ENCODE assay signal across 35 cellular contexts in genomic region chr5:135295852-135296251, GRCh38.
"Had no signal": no experiment of that assay in that cellular context is flagged by ENCODE, and none has a peak within 500 bp of the region (broad histone marks: within the 10 kb centered on the region; RNA-seq: fewer than 3 reads in every experiment).

No MANE protein-coding gene starts in this region.

- H3K36me3 ChIP-seq: brain microvascular endothelial cell, esophagus squamous epithelium, gastroesophageal sphincter, heart right ventricle, WERI-Rb-1 had no signal

- DNase-seq: activated B cell treated with CpG ODN at 0.5 μM for 24 hours; activated CD4-positive, alpha-beta T cell treated with anti-CD3 and anti-CD28 coated beads for 48 hours; activated CD4-positive, alpha-beta T cell treated with anti-CD3 and anti-CD28 coated beads, Interleukin-2, amount 50 U/mL, for 1 hour; activated CD4-positive, alpha-beta T cell treated with anti-CD3 and anti-CD28 coated beads, Interleukin-2, amount 50 U/mL, for 48 hours; activated CD8-positive, alpha-beta memory T cell treated with anti-CD3 and anti-CD28 coated beads for 24 hours; activated CD8-positive, alpha-beta T cell treated with anti-CD3 and anti-CD28 coated beads for 36 hours; activated effector memory CD4-positive, alpha-beta T cell treated with anti-CD3 and anti-CD28 coated beads, Interleukin-2, amount 50 U/mL, for 16 hours; activated naive CD4-positive, alpha-beta T cell treated with anti-CD3 and anti-CD28 coated beads, Interleukin-2, amount 10 ng/mL, durations not matched to agents 7 days and 5 days; activated naive CD8-positive, alpha-beta T cell treated with anti-CD3 and anti-CD28 coated beads, Interleukin-2, amount 10 ng/mL, durations not matched to agents 7 days and 5 days; activated T-cell treated with anti-CD3 and anti-CD28 coated beads, Interleukin-2, amount 50 U/mL, for 4 hours; amniotic stem cell; anterior cingulate cortex; brain microvascular endothelial cell; cortex of kidney; dermis blood vessel endothelial cell; effector CD4-positive, alpha-beta T cell; effector memory CD8-positive, alpha-beta T cell; erythroblast; esophagus squamous epithelium; foreskin keratinocyte; heart right ventricle; T-helper 1 cell; T-helper 17 cell; T1000; WERI-Rb-1 had no signal

- H3K9me3 ChIP-seq: esophagus squamous epithelium, gastroesophageal sphincter, heart right ventricle had no signal

- H3K4me1 ChIP-seq: esophagus squamous epithelium, foreskin keratinocyte, gastroesophageal sphincter, heart right ventricle had no signal

- H3K36me3 Mint-ChIP-seq: activated naive CD4-positive, alpha-beta T cell treated with anti-CD3 and anti-CD28 coated beads, Interleukin-2, amount 10 ng/mL, durations not matched to agents 7 days and 5 days; activated naive CD4-positive, alpha-beta T cell treated with anti-CD3 and anti-CD28 coated beads, Interleukin-2, amount 50 U/mL, for 72 hours; activated naive CD8-positive, alpha-beta T cell treated with anti-CD3 and anti-CD28 coated beads, Interleukin-2, amount 10 ng/mL, durations not matched to agents 7 days and 5 days had no signal

- H3K4me1 Mint-ChIP-seq: activated B cell treated with CpG ODN at 0.5 μM for 24 hours; activated T-helper 17 cell treated with anti-CD3 and anti-CD28 coated beads, Interleukin-2, amount 50 U/mL, for 72 hours; central memory CD8-positive, alpha-beta T cell; T-helper 17 cell had no signal

- H3K27ac Mint-ChIP-seq: activated B cell treated with CpG ODN at 0.5 μM for 24 hours; activated CD8-positive, alpha-beta T cell treated with anti-CD3 and anti-CD28 coated beads for 36 hours; activated naive CD4-positive, alpha-beta T cell treated with anti-CD3 and anti-CD28 coated beads, Interleukin-2, amount 50 U/mL, for 72 hours; activated naive CD8-positive, alpha-beta T cell treated with anti-CD3 and anti-CD28 coated beads, Interleukin-2, amount 10 ng/mL, durations not matched to agents 7 days and 5 days; activated T-helper 17 cell treated with anti-CD3 and anti-CD28 coated beads, Interleukin-2, amount 50 U/mL, for 72 hours; effector memory CD8-positive, alpha-beta T cell; T-helper 17 cell; T-helper 2 cell treated with Interferon-gamma antibody and Interleukin-4, amounts not matched to agents 5 μg/mL and 100 μg/mL, for 36 hours had no signal

- H3K4me3 ChIP-seq: esophagus squamous epithelium, gastroesophageal sphincter, heart right ventricle, hepatocyte had no signal

- ATAC-seq: activated CD4-positive, CD25-positive, alpha-beta regulatory T cell treated with anti-CD3 and anti-CD28 coated beads, Interleukin-2, amount 50 U/mL, for 24 hours; activated CD8-positive, alpha-beta T cell treated with anti-CD3 and anti-CD28 coated beads for 36 hours; activated naive CD4-positive, alpha-beta T cell treated with anti-CD3 and anti-CD28 coated beads, Interleukin-2, amount 50 U/mL, for 72 hours; activated T-cell treated with anti-CD3 and anti-CD28 coated beads, Interleukin-2, amount 50 U/mL, for 4 hours; activated T-helper 17 cell treated with anti-CD3 and anti-CD28 coated beads, Interleukin-2, amount 50 U/mL, for 72 hours; effector memory CD8-positive, alpha-beta T cell; foreskin keratinocyte; gastroesophageal sphincter; heart right ventricle; T-helper 17 cell had no signal

- H3K9me3 Mint-ChIP-seq: activated B cell treated with CpG ODN at 0.5 μM for 24 hours; activated CD8-positive, alpha-beta T cell treated with anti-CD3 and anti-CD28 coated beads for 36 hours; activated naive CD4-positive, alpha-beta T cell treated with anti-CD3 and anti-CD28 coated beads, Interleukin-2, amount 10 ng/mL, durations not matched to agents 7 days and 5 days; activated naive CD4-positive, alpha-beta T cell treated with anti-CD3 and anti-CD28 coated beads, Interleukin-2, amount 50 U/mL, for 72 hours; activated T-cell treated with anti-CD3 and anti-CD28 coated beads, Interleukin-2, amount 50 U/mL, for 4 hours; activated T-helper 17 cell treated with anti-CD3 and anti-CD28 coated beads, Interleukin-2, amount 50 U/mL, for 72 hours; central memory CD8-positive, alpha-beta T cell; effector memory CD8-positive, alpha-beta T cell; T-helper 2 cell treated with Interferon-gamma antibody and Interleukin-4, amounts not matched to agents 5 μg/mL and 100 μg/mL, for 36 hours had no signal

- H3K27me3 ChIP-seq: brain microvascular endothelial cell, esophagus squamous epithelium, gastroesophageal sphincter, hepatocyte had no signal

- H3K4me3 Mint-ChIP-seq: activated B cell treated with CpG ODN at 0.5 μM for 24 hours; activated CD8-positive, alpha-beta T cell treated with anti-CD3 and anti-CD28 coated beads for 36 hours; activated naive CD4-positive, alpha-beta T cell treated with anti-CD3 and anti-CD28 coated beads, Interleukin-2, amount 10 ng/mL, durations not matched to agents 7 days and 5 days; activated naive CD8-positive, alpha-beta T cell treated with anti-CD3 and anti-CD28 coated beads, Interleukin-2, amount 10 ng/mL, durations not matched to agents 7 days and 5 days; activated T-cell treated with anti-CD3 and anti-CD28 coated beads, Interleukin-2, amount 50 U/mL, for 4 hours; activated T-helper 17 cell treated with anti-CD3 and anti-CD28 coated beads, Interleukin-2, amount 50 U/mL, for 72 hours; central memory CD8-positive, alpha-beta T cell; effector memory CD8-positive, alpha-beta T cell; T-helper 17 cell; T-helper 2 cell treated with Interferon-gamma antibody and Interleukin-4, amounts not matched to agents 5 μg/mL and 100 μg/mL, for 36 hours had no signal

- FAIRE-seq: astrocyte, bronchial epithelial cell, colon had no signal
